Comparison of ENCODE assay signal across 24 cellular contexts in genomic region chr6:160106010-160106409, GRCh38. TPM values are rescaled to one million over a fixed set of nuclear protein-coding genes. Genes with fewer than 3 reads are reported as not detected.
"Had no signal": no experiment of that assay in that cellular context is flagged by ENCODE, and none has a peak within 500 bp of the region (broad histone marks: within the 10 kb centered on the region; RNA-seq: fewer than 3 reads in every experiment).

No MANE protein-coding gene starts in this region.

- DNase-seq: effector CD4-positive, alpha-beta T cell; endodermal cell; foreskin melanocyte; head of caudate nucleus; left colon; mucosa of descending colon; naive thymus-derived CD8-positive, alpha-beta T cell; nucleus accumbens; ovary; stimulated activated CD4-positive, alpha-beta T cell treated with anti-CD3 and anti-CD28 coated beads, Interleukin-4, amount 100 ng/mL, for 1 hour; stimulated activated CD8-positive, alpha-beta memory T cell treated with anti-CD3 and anti-CD28 coated beads, Interleukin-4, amount 100 ng/mL, for 48 hours had no signal

- H3K27me3 ChIP-seq: hepatocyte, neural progenitor cell, ovary, right atrium auricular region, tibial artery, upper lobe of left lung, vagina had no signal

- H3K79me2 ChIP-seq: hepatocyte had no signal

- H3K27ac ChIP-seq: coronary artery, neural progenitor cell, ovary, right atrium auricular region, tibial artery, upper lobe of left lung, vagina had no signal

- H3K27me3 Mint-ChIP-seq: naive thymus-derived CD8-positive, alpha-beta T cell; stimulated activated memory B cell treated with anti-CD40 and anti-IgM and Interleukin-4, amounts not matched to agents 10 μg/mL and 1 μg/mL and 100 μg/mL, for 72 hours; stimulated activated naive CD8-positive, alpha-beta T cell treated with anti-CD3 and anti-CD28 coated beads, Interleukin-15, Interleukin-2, amounts not matched to agents 100 ng/mL and 50 ng/mL, for 24 hours had no signal

- H3K4me2 ChIP-seq: hepatocyte, neural progenitor cell, smooth muscle cell had no signal

- H3K36me3 ChIP-seq: ovary had no signal

- H3K4me3 ChIP-seq: coronary artery, hepatocyte, mucosa of descending colon, neural progenitor cell, ovary, right atrium auricular region, smooth muscle cell, tibial artery, upper lobe of left lung, vagina had no signal

- H3K4me3 Mint-ChIP-seq: endodermal cell; naive thymus-derived CD8-positive, alpha-beta T cell; neural progenitor cell; stimulated activated memory B cell treated with anti-CD40 and anti-IgM and Interleukin-4, amounts not matched to agents 10 μg/mL and 1 μg/mL and 100 μg/mL, for 72 hours; stimulated activated naive CD8-positive, alpha-beta T cell treated with anti-CD3 and anti-CD28 coated beads, Interleukin-15, Interleukin-2, amounts not matched to agents 100 ng/mL and 50 ng/mL, for 24 hours had no signal

- ATAC-seq: mucosa of descending colon; naive thymus-derived CD8-positive, alpha-beta T cell; stimulated activated memory B cell treated with anti-CD40 and anti-IgM and Interleukin-4, amounts not matched to agents 10 μg/mL and 1 μg/mL and 100 μg/mL, for 72 hours had no signal

- H3K4me1 ChIP-seq: neural progenitor cell, vagina had no signal

- H3K9me3 Mint-ChIP-seq: endodermal cell; naive thymus-derived CD8-positive, alpha-beta T cell; neural progenitor cell; stimulated activated memory B cell treated with anti-CD40 and anti-IgM and Interleukin-4, amounts not matched to agents 10 μg/mL and 1 μg/mL and 100 μg/mL, for 72 hours; stimulated activated naive CD8-positive, alpha-beta T cell treated with anti-CD3 and anti-CD28 coated beads, Interleukin-15, Interleukin-2, amounts not matched to agents 100 ng/mL and 50 ng/mL, for 24 hours had no signal

- H3K27ac Mint-ChIP-seq: neural progenitor cell; stimulated activated memory B cell treated with anti-CD40 and anti-IgM and Interleukin-4, amounts not matched to agents 10 μg/mL and 1 μg/mL and 100 μg/mL, for 72 hours; stimulated activated naive CD8-positive, alpha-beta T cell treated with anti-CD3 and anti-CD28 coated beads, Interleukin-15, Interleukin-2, amounts not matched to agents 100 ng/mL and 50 ng/mL, for 24 hours had no signal

- H2AFZ ChIP-seq: hepatocyte, neural progenitor cell had no signal

- H3K9me3 ChIP-seq: mucosa of descending colon, ovary, right atrium auricular region, tibial artery, upper lobe of left lung, vagina had no signal

- H3K9ac ChIP-seq: neural progenitor cell had no signal

- H3K4me1 Mint-ChIP-seq: endodermal cell; stimulated activated memory B cell treated with anti-CD40 and anti-IgM and Interleukin-4, amounts not matched to agents 10 μg/mL and 1 μg/mL and 100 μg/mL, for 72 hours had no signal

RNA-seq across cellular contexts. Expression of gene SLC22A1, which starts 15.6 kb away (rescaled TPM):
- total RNA-seq: dermis microvascular lymphatic vessel endothelial cell, endothelial cell of umbilical vein, right atrium auricular region, temporal lobe had no signal
